In the genomic region with DNA sequence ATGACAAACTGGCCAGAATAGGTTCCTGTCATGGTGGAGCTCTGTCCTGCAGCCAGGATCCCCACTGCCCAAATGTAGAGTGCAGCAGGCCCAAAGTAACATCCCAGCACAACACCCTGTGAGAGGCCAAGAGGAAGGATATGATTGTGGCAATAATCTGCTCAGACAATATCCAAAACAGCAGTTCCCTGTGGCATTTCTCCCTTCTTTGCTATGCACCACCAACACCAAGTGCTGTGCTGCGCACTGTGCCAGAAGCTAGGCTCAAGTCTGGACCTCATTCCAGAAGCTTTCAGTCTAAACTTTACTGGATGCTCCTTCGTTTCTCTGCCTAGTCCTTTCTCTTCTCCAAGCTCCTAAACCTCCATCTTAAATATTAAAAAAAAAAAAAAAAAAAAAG, we compare ENCODE assay signal across 30 cellular contexts. TPM values are rescaled to one million over a fixed set of nuclear protein-coding genes. Genes with fewer than 3 reads are reported as not detected.
DNase-seq lines count a peak whose midpoint lies in the region; TF ChIP-seq lines count a peak whose summit lies in the region.
"Had no signal": no experiment of that assay in that cellular context is flagged by ENCODE, and none has a peak within 500 bp of the region (broad histone marks: within the 10 kb centered on the region; RNA-seq: fewer than 3 reads in every experiment).

No MANE protein-coding gene starts in this region.

- H3K4me1 ChIP-seq in left ventricle myocardium inferior (no peaks in the 10 kb centered on the region), osteoblast (ENCODE audit: insufficient read depth, low read length) (peaks cover 7% of the 10 kb centered on the region)
- H3K4me1 ChIP-seq: BE2C, breast epithelium, upper lobe of left lung had no signal

- H3K27me3 ChIP-seq in left ventricle myocardium inferior (ENCODE audit: low read depth) (no peaks in the 10 kb centered on the region), osteoblast (ENCODE audit: insufficient read depth, low read length) (no peaks in the 10 kb centered on the region)
- H3K27me3 ChIP-seq: BE2C, breast epithelium, sigmoid colon, upper lobe of left lung had no signal

- H3K36me3 ChIP-seq in left ventricle myocardium inferior = peaks cover 93% of the 10 kb centered on the region
- peaks cover 46% of the 10 kb centered on the region for H3K36me3 ChIP-seq in osteoblast (ENCODE audit: insufficient read depth, low read length)

- no peak overlapping the region for H3K27ac ChIP-seq in left ventricle myocardium inferior (replicated peaks)
- H3K27ac ChIP-seq in osteoblast (ENCODE audit: low read depth, low read length) = no peak overlapping the region
- H3K27ac ChIP-seq: breast epithelium, sigmoid colon, SK-N-MC, upper lobe of left lung had no signal

- no peaks in the 10 kb centered on the region for H3K9me3 ChIP-seq in left ventricle myocardium inferior (replicated peaks)
- H3K9me3 ChIP-seq in osteoblast (ENCODE audit: low read depth, low read length) = no peaks in the 10 kb centered on the region
- H3K9me3 ChIP-seq: BE2C, breast epithelium, sigmoid colon, upper lobe of left lung had no signal

- H3K79me2 ChIP-seq in osteoblast (ENCODE audit: insufficient read depth, low read length) = no peaks in the 10 kb centered on the region

- H3K4me3 ChIP-seq in left ventricle myocardium inferior (no peak overlapping the region), osteoblast (ENCODE audit: insufficient read depth, low read length) (no peak overlapping the region)
- H3K4me3 ChIP-seq: breast epithelium, GM23338, sigmoid colon, SK-N-MC, upper lobe of left lung had no signal

- TF ChIP-seq CTCF in left ventricle myocardium inferior (IDR thresholded peaks at IDR 0.05; ENCODE audit: borderline replicate concordance) = no peak
- no peak for TF ChIP-seq CTCF in osteoblast (IDR thresholded peaks at IDR 0.05; ENCODE audit: extremely low read depth, low read depth, low read length)

- no peaks in the 10 kb centered on the region for H4K20me1 ChIP-seq in osteoblast (ENCODE audit: insufficient read depth, low read length)

- DNase-seq in NCI-H82 (lab: John Stamatoyannopoulos, UW) = peak; percentile 13
- no peak for DNase-seq in NCI-H82 treated with DMSO at 0.1 percent for 48 hours (lab: John Stamatoyannopoulos, UW; ENCODE audit: unreplicated experiment)
- DNase-seq in astrocyte of the hippocampus (ENCODE audit: low read depth, low spot score) = peak; percentile 53
- DNase-seq in left ventricle myocardium inferior = peak; percentile 21
- peak; percentile 35 for DNase-seq in renal cortical epithelial cell (ENCODE audit: low read depth)
- no peak for DNase-seq in stimulated activated CD4-positive, alpha-beta T cell treated with anti-CD3 and anti-CD28 coated beads, Interleukin-15, amount 100 ng/mL, for 24 hours
- DNase-seq in activated T-cell treated with anti-CD3 and anti-CD28 coated beads, Interleukin-2, amount 50 U/mL, for 1 hour = no peak
- no peak for DNase-seq in osteoblast (ENCODE audit: insufficient read length, low spot score, missing footprints)
- DNase-seq: 8988T; activated CD4-positive, alpha-beta T cell treated with anti-CD3 and anti-CD28 coated beads for 48 hours; activated T-cell treated with anti-CD3 and anti-CD28 coated beads, Interleukin-2, amount 50 U/mL, for 4 hours; BE2C; cortex of kidney; endodermal cell; glutamatergic neuron; KBM-7; left colon; MM.1S; NCI-H1417 treated with DMSO at 0.1 percent for 48 hours; NCI-H446 treated with DMSO at 0.1 percent for 48 hours; sigmoid colon; T-helper 2 cell; upper lobe of left lung had no signal

- no peak overlapping the region for H2AFZ ChIP-seq in osteoblast (ENCODE audit: low read length)
- H2AFZ ChIP-seq: GM23338 had no signal

- no peak overlapping the region for H3K4me2 ChIP-seq in osteoblast (ENCODE audit: insufficient read depth, low read length)
- H3K4me2 ChIP-seq: GM23338 had no signal

- intact Hi-C loops in left ventricle myocardium inferior (cut with micrococcal nuclease) = no loop called here

RNA-seq across cellular contexts. Expression of a gene that starts 33.4 kb away (rescaled TPM):
- 25.1 TPM for total RNA-seq in left ventricle myocardium inferior
- 76.7 and 78.5 TPM in 2 replicates for total RNA-seq in renal cortical epithelial cell
- 64.4 and 80.7 TPM in 2 replicates for total RNA-seq in osteoblast

RNA-seq across cellular contexts. Expression of a gene that starts 40.5 kb away (rescaled TPM):
- total RNA-seq in left ventricle myocardium inferior = not detected
- not detected in 2 replicates for total RNA-seq in renal cortical epithelial cell
- not detected in 2 replicates for total RNA-seq in osteoblast
- total RNA-seq: activated CD8-positive, alpha-beta memory T cell treated with anti-CD3 and anti-CD28 coated beads for 36 hours; activated T-cell treated with anti-CD3 and anti-CD28 coated beads, Interleukin-2, amount 50 U/mL, for 4 hours; breast epithelium; endodermal cell; GM23338; left colon; mesothelial cell of epicardium; natural killer cell treated with Interleukin-12 subunit alpha and Interleukin-12 subunit beta and Interleukin-15 and Interleukin-18, amount 100 ng/mL, for 72 hours; osteocyte; sigmoid colon; upper lobe of left lung had no signal

RNA-seq across cellular contexts. Expression of a gene that starts 55.3 kb away (rescaled TPM):
- total RNA-seq in left ventricle myocardium inferior (20.6 TPM), renal cortical epithelial cell (24.3 and 33.0 TPM in 2 replicates), osteoblast (54.8 and 56.1 TPM in 2 replicates)

Comparison
In these comparisons a context has a peak if more than half of its experiments do, and no peak if none do; other contexts are left out.
1. DNase-seq: peak in NCI-H82 (single experiment), astrocyte of the hippocampus (single experiment), left ventricle myocardium inferior (single experiment) and renal cortical epithelial cell (single experiment); none in NCI-H82 treated with DMSO at 0.1 percent for 48 hours (single experiment), stimulated activated CD4-positive, alpha-beta T cell treated with anti-CD3 and anti-CD28 coated beads, Interleukin-15, amount 100 ng/mL, for 24 hours (single experiment), activated T-cell treated with anti-CD3 and anti-CD28 coated beads, Interleukin-2, amount 50 U/mL, for 1 hour (single experiment) and osteoblast (single experiment).